Comparison of ENCODE assay signal across 31 cellular contexts in the genomic region with DNA sequence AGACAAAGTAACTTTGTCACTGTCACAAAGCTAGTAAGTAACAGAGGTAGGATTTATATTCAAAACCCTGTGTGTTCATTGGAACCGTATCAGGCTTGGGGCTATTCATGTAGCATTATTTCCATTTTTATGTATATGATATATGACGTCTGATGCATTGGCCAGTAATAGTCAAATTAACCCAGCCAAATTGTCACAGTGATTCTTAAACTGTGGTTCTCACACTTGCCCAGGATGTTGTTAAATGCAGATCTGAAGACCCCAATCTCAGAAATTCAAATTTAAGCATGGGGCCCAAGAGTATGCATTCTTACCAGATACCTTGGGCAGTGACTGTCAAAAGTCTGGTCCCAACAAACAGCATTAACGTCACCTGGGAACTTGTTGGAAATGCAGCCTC.
"Had no signal": no experiment of that assay in that cellular context is flagged by ENCODE, and none has a peak within 500 bp of the region (broad histone marks: within the 10 kb centered on the region; RNA-seq: fewer than 3 reads in every experiment).

No MANE protein-coding gene starts in this region.

- H3K27ac Mint-ChIP-seq: activated CD8-positive, alpha-beta T cell treated with anti-CD3 and anti-CD28 coated beads for 36 hours; activated naive CD8-positive, alpha-beta T cell; activated T-helper 17 cell treated with anti-CD3 and anti-CD28 coated beads, Interleukin-2, amount 50 U/mL, for 72 hours had no signal

- H3K27me3 ChIP-seq: esophagus muscularis mucosa, foreskin keratinocyte, gastrocnemius medialis, heart left ventricle had no signal

- H3K9me3 Mint-ChIP-seq: activated B cell treated with CpG ODN at 0.5 μM for 24 hours; activated CD8-positive, alpha-beta T cell treated with anti-CD3 and anti-CD28 coated beads for 36 hours; activated T-cell treated with anti-CD3 and anti-CD28 coated beads, Interleukin-2, amount 50 U/mL, for 4 hours; activated T-helper 17 cell treated with anti-CD3 and anti-CD28 coated beads, Interleukin-2, amount 50 U/mL, for 72 hours; effector memory CD8-positive, alpha-beta T cell had no signal

- FAIRE-seq: astrocyte, colon had no signal

- ATAC-seq: activated CD4-positive, CD25-positive, alpha-beta regulatory T cell treated with anti-CD3 and anti-CD28 coated beads, Interleukin-2, amount 50 U/mL, for 24 hours; activated CD8-positive, alpha-beta T cell treated with anti-CD3 and anti-CD28 coated beads for 36 hours; activated T-cell treated with anti-CD3 and anti-CD28 coated beads, Interleukin-2, amount 50 U/mL, for 4 hours; activated T-helper 17 cell treated with anti-CD3 and anti-CD28 coated beads, Interleukin-2, amount 50 U/mL, for 72 hours; effector memory CD8-positive, alpha-beta T cell; foreskin keratinocyte; gastrocnemius medialis; heart left ventricle had no signal

- H3K4me3 Mint-ChIP-seq: activated B cell treated with CpG ODN at 0.5 μM for 24 hours; activated CD8-positive, alpha-beta T cell treated with anti-CD3 and anti-CD28 coated beads for 36 hours; activated naive CD8-positive, alpha-beta T cell; activated T-cell treated with anti-CD3 and anti-CD28 coated beads, Interleukin-2, amount 50 U/mL, for 4 hours; effector memory CD8-positive, alpha-beta T cell had no signal

- H3K4me3 ChIP-seq: esophagus muscularis mucosa, gastrocnemius medialis, heart left ventricle had no signal

- DNase-seq: activated B cell treated with CpG ODN at 0.5 μM for 24 hours; activated CD4-positive, alpha-beta T cell treated with anti-CD3 and anti-CD28 coated beads for 48 hours; activated CD4-positive, alpha-beta T cell treated with anti-CD3 and anti-CD28 coated beads, Interleukin-2, amount 50 U/mL, for 1 hour; activated CD4-positive, alpha-beta T cell treated with anti-CD3 and anti-CD28 coated beads, Interleukin-2, amount 50 U/mL, for 48 hours; activated CD8-positive, alpha-beta memory T cell treated with anti-CD3 and anti-CD28 coated beads for 24 hours; activated CD8-positive, alpha-beta T cell treated with anti-CD3 and anti-CD28 coated beads for 36 hours; activated effector memory CD4-positive, alpha-beta T cell treated with Interleukin-2 at 50 U/mL for 16 hours; activated gamma-delta T cell treated with Interleukin-2 at 50 U/mL for 16 hours; activated naive CD4-positive, alpha-beta T cell treated with anti-CD3 and anti-CD28 coated beads, Interleukin-2, amount 50 U/mL, for 16 hours; activated naive CD4-positive, alpha-beta T cell treated with Interleukin-2 at 50 U/mL for 16 hours; activated T-cell treated with anti-CD3 and anti-CD28 coated beads, Interleukin-2, amount 50 U/mL, for 4 hours; amniotic stem cell; anterior cingulate cortex; caudate nucleus; cortex of kidney; dermis blood vessel endothelial cell; effector CD4-positive, alpha-beta T cell; effector memory CD8-positive, alpha-beta T cell; erythroblast; foreskin keratinocyte; gastrocnemius medialis; glutamatergic neuron; heart left ventricle; T1000; WERI-Rb-1 had no signal

- H3K9me3 ChIP-seq: esophagus muscularis mucosa, gastrocnemius medialis had no signal

- H3K27ac ChIP-seq: esophagus muscularis mucosa, foreskin keratinocyte, gastrocnemius medialis, heart left ventricle, WERI-Rb-1 had no signal

- H3K27me3 Mint-ChIP-seq: activated B cell treated with CpG ODN at 0.5 μM for 24 hours; activated CD8-positive, alpha-beta T cell treated with anti-CD3 and anti-CD28 coated beads for 36 hours; activated naive CD8-positive, alpha-beta T cell; activated T-helper 17 cell treated with anti-CD3 and anti-CD28 coated beads, Interleukin-2, amount 50 U/mL, for 72 hours; effector memory CD8-positive, alpha-beta T cell had no signal
